1 cellular context compared by ENCODE assay signal in the genomic region with DNA sequence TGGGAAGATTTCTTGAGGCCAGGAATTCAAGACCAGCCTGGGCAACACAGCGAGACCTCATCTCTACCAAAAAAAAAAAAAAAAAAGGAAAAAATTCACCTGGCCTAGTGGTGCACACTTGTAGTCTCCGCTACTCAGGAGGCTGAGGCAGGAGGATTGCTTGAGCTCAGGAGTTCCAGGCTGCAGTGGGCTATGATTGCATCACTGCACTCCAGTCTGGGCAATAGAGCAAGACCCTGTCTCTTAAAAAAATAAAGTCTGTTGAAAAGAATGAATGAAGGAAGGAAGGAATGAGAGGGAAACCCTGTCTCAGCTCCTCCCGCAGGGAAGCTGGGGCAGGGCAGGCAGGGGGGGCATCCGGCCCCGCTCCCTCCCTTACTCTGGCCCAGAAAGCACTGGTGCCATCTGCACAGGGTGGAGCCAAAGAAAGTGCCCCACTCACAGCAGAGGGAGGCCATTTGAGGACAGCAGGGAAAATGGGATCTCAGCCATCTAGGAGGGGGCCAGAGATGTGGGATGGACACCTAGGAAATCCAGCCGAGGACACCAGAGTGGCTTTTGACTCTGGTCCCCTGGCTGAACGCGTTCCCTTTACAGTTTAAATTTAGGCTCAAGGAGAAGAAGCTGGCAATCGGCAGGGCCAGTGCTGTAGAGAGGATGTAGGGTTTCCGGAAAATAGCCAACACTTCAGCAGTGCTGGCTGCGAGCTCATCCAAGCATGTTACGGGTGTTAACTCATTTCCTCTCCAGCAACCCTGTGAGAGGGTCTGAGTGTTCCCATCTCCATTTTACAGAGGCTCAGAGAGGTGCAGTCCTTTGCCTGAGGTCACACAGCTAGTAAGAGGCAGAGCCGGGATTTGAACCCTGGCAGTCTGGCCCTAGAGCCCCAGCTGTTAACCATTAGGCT.
TF ChIP-seq lines count a peak whose summit lies in the region.

No MANE protein-coding gene starts in this region.

TF ChIP-seq in A549, 52 proteins besides CTCF, POLR2A, EP300 and RAD21 (continued from another document):
- TF ChIP-seq CHD2 (IDR thresholded peaks at IDR 0.05; ENCODE audit: low read length, partially characterized antibody): no peak
